Comparison of ENCODE assay signal across 1 cellular context in genomic region chr14:81476816-81477215, GRCh38.
TF ChIP-seq lines count a peak whose summit lies in the region.

No MANE protein-coding gene starts in this region.

TF ChIP-seq in K562, 482 proteins besides CTCF, POLR2A, EP300 and RAD21 (continued from another document):
- TF ChIP-seq PBX2 (CRISPR knock-in tag; IDR thresholded peaks at IDR 0.05; ENCODE audit: low read depth), result no peak
- TF ChIP-seq PBX2 (tag; conservative IDR thresholded peaks at IDR 0.05; ENCODE audit: low read depth), result 0 out of 2 replicates have a peak, but pooled peaks have one; percentile 11
- peak; percentile 35; the same call in 1 of the 2 replicates for TF ChIP-seq TCF3 (CRISPR knock-in tag; IDR thresholded peaks at IDR 0.05)
- TF ChIP-seq MEIS2 (IDR thresholded peaks at IDR 0.05; ENCODE audit: partially characterized antibody), result peak; percentile 52
